Comparison of ENCODE assay signal across 9 cellular contexts in genomic region chr16:83689385-83689831, GRCh38.
A peak's percentile ranks its signal among the peaks of the same experiment; 100 is the strongest.
DNase-seq lines count a peak whose midpoint lies in the region; ATAC-seq, FAIRE-seq and TF ChIP-seq lines count a peak whose summit lies in the region.
"Had no signal": no experiment of that assay in that cellular context is flagged by ENCODE, and none has a peak within 500 bp of the region (broad histone marks: within the 10 kb centered on the region; RNA-seq: fewer than 3 reads in every experiment).

No MANE protein-coding gene starts in this region.

- peak; percentile 58 for ATAC-seq in HG02840 (IDR thresholded peaks at IDR 0.05; ENCODE audit: low FRiP score, unreplicated experiment)
- ATAC-seq in GM19455 (IDR thresholded peaks at IDR 0.05; ENCODE audit: unreplicated experiment) = no peak
- no peak for ATAC-seq in HG03045 (IDR thresholded peaks at IDR 0.05; ENCODE audit: unreplicated experiment)

- peak overlapping the region; percentile 17 for H3K27ac ChIP-seq in WERI-Rb-1
- no peak overlapping the region for H3K27ac ChIP-seq in prostate gland
- no peak overlapping the region for H3K27ac ChIP-seq in Karpas-422 (ENCODE audit: low read length)

- intact Hi-C loops in prostate gland (cut with DNase I) = no loop called here

- H3K79me2 ChIP-seq in Karpas-422 (ENCODE audit: low read length) = no peaks in the 10 kb centered on the region

- H3K4me3 ChIP-seq in WERI-Rb-1 (ENCODE audit: low read depth, low read length) = no peak overlapping the region
- H3K4me3 ChIP-seq in prostate gland = no peak overlapping the region
- no peak overlapping the region for H3K4me3 ChIP-seq in Karpas-422 (ENCODE audit: low read length)

- no peak for TF ChIP-seq POLR2A in prostate gland (IDR thresholded peaks at IDR 0.05)

- H3K36me3 ChIP-seq in WERI-Rb-1 = no peaks in the 10 kb centered on the region
- no peaks in the 10 kb centered on the region for H3K36me3 ChIP-seq in prostate gland
- no peaks in the 10 kb centered on the region for H3K36me3 ChIP-seq in Karpas-422 (ENCODE audit: insufficient read depth, low read length)

- H3K4me2 ChIP-seq in Karpas-422 (ENCODE audit: low read depth, low read length, poor library complexity, severe bottlenecking) = no peak overlapping the region

- H3K9me2 ChIP-seq in Karpas-422 (replicated peaks; ENCODE audit: insufficient read depth, low read length) = no peaks in the 10 kb centered on the region

- DNase-seq in Daoy (ENCODE audit: low read depth) = peak; percentile 79
- DNase-seq in WERI-Rb-1 = peak; percentile 50
- no peak for DNase-seq in prostate gland (ENCODE audit: low spot score)
- DNase-seq in Karpas-422 = no peak
- DNase-seq: activated naive CD8-positive, alpha-beta T cell treated with anti-CD3 and anti-CD28 coated beads, Interleukin-2, amount 10 ng/mL, durations not matched to agents 7 days and 5 days had no signal

- H3K27me3 ChIP-seq in WERI-Rb-1 (ENCODE audit: insufficient read depth, low read depth, severe bottlenecking) (no peaks in the 10 kb centered on the region), prostate gland (replicated peaks; ENCODE audit: insufficient read depth) (no peaks in the 10 kb centered on the region), Karpas-422 (ENCODE audit: low read length) (no peaks in the 10 kb centered on the region)

- TF ChIP-seq CTCF in WERI-Rb-1 (IDR thresholded peaks at IDR 0.05; ENCODE audit: low read depth, low read length) (no peak), prostate gland (IDR thresholded peaks at IDR 0.05) (no peak)

- no peaks in the 10 kb centered on the region for H4K20me1 ChIP-seq in Karpas-422 (ENCODE audit: insufficient read depth, low read depth, low read length)

- H3K4me1 ChIP-seq in prostate gland (replicated peaks) (no peaks in the 10 kb centered on the region), Karpas-422 (ENCODE audit: low read length) (no peaks in the 10 kb centered on the region)

- FAIRE-seq in islet of Langerhans (lab: Jason Lieb, UNC) = peak; percentile 21

- 40% methylated on average over 5 of the region's 5 CpGs for WGBS in prostate gland

- no peak overlapping the region for H3K9ac ChIP-seq in Karpas-422 (ENCODE audit: low read length)

- no peaks in the 10 kb centered on the region for H3K9me3 ChIP-seq in WERI-Rb-1 (ENCODE audit: severe bottlenecking)
- H3K9me3 ChIP-seq in prostate gland = no peaks in the 10 kb centered on the region
- H3K9me3 ChIP-seq in Karpas-422 (ENCODE audit: low read length) = no peaks in the 10 kb centered on the region

- H2AFZ ChIP-seq in Karpas-422 (ENCODE audit: low read length) = no peak overlapping the region

Comparison
In these comparisons a context has a peak if more than half of its experiments do, and no peak if none do; other contexts are left out.
1. DNase-seq: peak in Daoy (single experiment) and WERI-Rb-1 (single experiment); none in prostate gland (single experiment) and Karpas-422 (single experiment).